In the genomic region with DNA sequence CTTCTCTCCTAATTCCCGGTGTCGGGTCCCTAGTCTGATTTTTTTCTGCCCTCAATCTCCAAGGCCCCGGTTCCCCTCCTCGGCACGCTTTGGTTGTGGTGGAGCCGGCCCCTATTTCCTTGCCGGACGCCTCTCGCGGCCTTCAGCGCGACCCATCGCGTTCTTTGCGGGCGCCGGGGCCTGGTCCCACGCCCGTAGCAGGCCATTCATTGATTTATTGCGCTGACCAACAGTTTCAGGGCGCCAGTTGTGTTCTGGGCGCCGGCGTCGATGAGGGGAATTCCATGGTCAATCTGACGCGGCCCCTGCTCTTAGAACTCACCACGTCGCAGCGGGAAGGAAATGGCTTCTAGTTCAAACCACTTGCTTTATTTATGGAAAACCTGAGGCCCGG, we compare ENCODE assay signal across 7 cellular contexts. TPM values are rescaled to one million over a fixed set of nuclear protein-coding genes. Genes with fewer than 3 reads are reported as not detected.
A peak's percentile ranks its signal among the peaks of the same experiment; 100 is the strongest.
DNase-seq lines count a peak whose midpoint lies in the region; ATAC-seq, FAIRE-seq and TF ChIP-seq lines count a peak whose summit lies in the region.

No MANE protein-coding gene starts in this region.

- H3K9me3 Mint-ChIP-seq in natural killer cell, result no peaks in the 10 kb centered on the region

- no peak for TF ChIP-seq EP300 in esophagus muscularis mucosa (IDR thresholded peaks at IDR 0.05)

- H3K4me1 Mint-ChIP-seq in natural killer cell, result peaks cover 42 to 65% of the 10 kb centered on the region in 2 donors

- H3K36me3 ChIP-seq in esophagus muscularis mucosa, result peaks cover 0 to 23% (median 2%) of the 10 kb centered on the region in 4 donors

- no peak for TF ChIP-seq POLR2A in esophagus muscularis mucosa (IDR thresholded peaks at IDR 0.05; ENCODE audit: low read depth)

- peak overlapping the region; percentile 92 to 95 for H3K27ac Mint-ChIP-seq in natural killer cell

- H3K27me3 Mint-ChIP-seq in natural killer cell (ENCODE audit: low read depth in 2 of 2), result no peaks in the 10 kb centered on the region

- peaks cover 35 to 63% (median 47%) of the 10 kb centered on the region in 4 donors for H3K4me1 ChIP-seq in esophagus muscularis mucosa

- FAIRE-seq in GM18507 (lab: Jason Lieb, UNC), result peak; percentile 9

- no peaks in the 10 kb centered on the region for H3K36me3 Mint-ChIP-seq in natural killer cell

- no peaks in the 10 kb centered on the region for H3K9me3 ChIP-seq in esophagus muscularis mucosa

- H3K4me3 ChIP-seq in esophagus muscularis mucosa, result peak overlapping the region; percentile 75 to 84 (median 78)

- no peaks in the 10 kb centered on the region for H3K27me3 ChIP-seq in esophagus muscularis mucosa

- H3K4me3 Mint-ChIP-seq in natural killer cell, result peak overlapping the region; percentile 99

- WGBS in esophagus muscularis mucosa, result 1% methylated on average over 14 of the region's 31 CpGs

- DNase-seq in GM18507 (ENCODE audit: extremely low spot score, insufficient read length, low read depth), result peak; percentile 22
- DNase-seq in NCI-H510A (lab: John Stamatoyannopoulos, UW), result peak; percentile 11
- peak; percentile 32 for DNase-seq in activated T-cell treated with anti-CD3 and anti-CD28 coated beads for 4 hours
- peak; percentile 91 for DNase-seq in esophagus muscularis mucosa (ENCODE audit: extremely low spot score)
- DNase-seq in natural killer cell, result peak; percentile 67
- peak; percentile 72 for DNase-seq in stimulated activated naive CD8-positive, alpha-beta T cell treated with anti-CD3 and anti-CD28 coated beads, Interleukin-15, Interleukin-2, amounts not matched to agents 100 U/mL and 50 U/mL, for 24 hours

- TF ChIP-seq CTCF in esophagus muscularis mucosa (IDR thresholded peaks at IDR 0.05) (no peak), natural killer cell (IDR thresholded peaks at IDR 0.05) (no peak)

- ATAC-seq in HG02759 (IDR thresholded peaks at IDR 0.05; ENCODE audit: unreplicated experiment), result peak; percentile 34
- peak; percentile 24 to 33 (median 33) for ATAC-seq in natural killer cell
- peak; percentile 11 for ATAC-seq in stimulated activated naive CD8-positive, alpha-beta T cell treated with anti-CD3 and anti-CD28 coated beads, Interleukin-15, Interleukin-2, amounts not matched to agents 100 U/mL and 50 U/mL, for 24 hours

- H3K27ac ChIP-seq in esophagus muscularis mucosa (replicated peaks in 1 of 4), result peak overlapping the region; percentile 90 to 95 (median 92)

- intact Hi-C loops in esophagus muscularis mucosa (cut with DNase I) (loop anchor here (5.0 to 10.0 kb wide), 3 partner anchors 78 to 284 kb away; no protein-coding TSS in a partner anchor), natural killer cell (cut with micrococcal nuclease) (loop anchor here (2.0 to 5.0 kb wide), 4 partner anchors 172 to 818 kb away; partner anchors contain the start of gene DNPEP)

RNA-seq across cellular contexts. Expression of gene CNOT9, which starts 0.4 kb away (rescaled TPM):
- total RNA-seq in esophagus muscularis mucosa, result 10 to 100 TPM; 23.0 to 33.8 (median 28.8) TPM
- 10 to 100 TPM; 61.4 to 66.7 (median 66.3) TPM for total RNA-seq in natural killer cell

RNA-seq across cellular contexts. Expression of gene USP37, which starts 0.9 kb away (rescaled TPM):
- total RNA-seq in esophagus muscularis mucosa, result 10 to 100 TPM in 1 of 4 donors, 1 to 10 TPM in 3; 6.7 to 15.0 (median 8.5) TPM
- 10 to 100 TPM; 18.3 to 26.2 (median 21.6) TPM for total RNA-seq in natural killer cell

RNA-seq across cellular contexts. Expression of gene PLCD4, which starts 38.7 kb away (rescaled TPM):
- total RNA-seq in esophagus muscularis mucosa, result 1 to 10 TPM; 2.6 to 5.8 (median 4.8) TPM
- under 1 TPM; 0.43 to 0.83 (median 0.54) TPM for total RNA-seq in natural killer cell

Comparison
In these comparisons a context has a peak if more than half of its experiments do, and no peak if none do; other contexts are left out.
1. Peak in every context shown above with its lines: DNase-seq, ATAC-seq, H3K4me3 ChIP-seq and H3K27ac ChIP-seq.
2. DNase-seq: peak in every context shown above with its lines; median percentile 91 in esophagus muscularis mucosa; 72 in stimulated activated naive CD8-positive, alpha-beta T cell treated with anti-CD3 and anti-CD28 coated beads, Interleukin-15, Interleukin-2, amounts not matched to agents 100 U/mL and 50 U/mL, for 24 hours; 67 in natural killer cell; 32 in activated T-cell treated with anti-CD3 and anti-CD28 coated beads for 4 hours; 22 in GM18507; 11 in NCI-H510A.